In genomic region chr5:169583424-169584215, GRCh38 we compare ENCODE assay signal across 8 cellular contexts. TPM values are rescaled to one million over a fixed set of nuclear protein-coding genes. Genes with fewer than 3 reads are reported as not detected.
DNase-seq lines count a peak whose midpoint lies in the region; ATAC-seq, FAIRE-seq and TF ChIP-seq lines count a peak whose summit lies in the region.

Gene SPDL1 (plus strand): TSS chr5:169583773. CDS start chr5:169588417, 4,644 bp downstream.

- H3K27me3 ChIP-seq in Loucy (ENCODE audit: insufficient read depth, low read length, poor library complexity, severe bottlenecking) = no peaks in the 10 kb centered on the region

- H3K27ac Mint-ChIP-seq in natural killer cell treated with Interleukin-12 subunit alpha and Interleukin-12 subunit beta and Interleukin-15 and Interleukin-18, amount 100 ng/mL, for 72 hours = peak within 1 kb of the TSS; percentile 80 to 94

- peaks cover 5% of the 10 kb centered on the region for H3K36me3 Mint-ChIP-seq in natural killer cell treated with Interleukin-12 subunit alpha and Interleukin-12 subunit beta and Interleukin-15 and Interleukin-18, amount 100 ng/mL, for 72 hours

- TF ChIP-seq CTCF in Loucy (conservative IDR thresholded peaks at IDR 0.05; ENCODE audit: low read length) = no peak
- no peak for TF ChIP-seq CTCF in fibroblast of pulmonary artery (IDR thresholded peaks at IDR 0.05; ENCODE audit: low read length, missing control alignments)

- no peaks in the 10 kb centered on the region for H3K36me3 ChIP-seq in Loucy (ENCODE audit: insufficient read depth, low read length)

- H3K79me2 ChIP-seq in Loucy (ENCODE audit: insufficient read depth, low read length) = peaks cover 37% of the 10 kb centered on the region

- TF ChIP-seq POLR2A in H54 (IDR thresholded peaks at IDR 0.05; ENCODE audit: low read depth, low read length) (peak; percentile 92), Raji (IDR thresholded peaks at IDR 0.05; ENCODE audit: insufficient read depth, low read depth, low read length) (peak; percentile 94)

- FAIRE-seq in H54 (lab: Jason Lieb, UNC) = peak; percentile 52

- ATAC-seq in natural killer cell treated with Interleukin-12 subunit alpha and Interleukin-12 subunit beta and Interleukin-15 and Interleukin-18, amount 100 ng/mL, for 72 hours = peak; percentile 97 to 98
- peak; percentile 90 for ATAC-seq in stimulated activated naive CD8-positive, alpha-beta T cell treated with anti-CD3 and anti-CD28 coated beads, Interleukin-15, Interleukin-2, amounts not matched to agents 100 U/mL and 50 U/mL, for 24 hours

- peaks cover 3 to 7% of the 10 kb centered on the region in 2 donors for H3K27me3 Mint-ChIP-seq in natural killer cell treated with Interleukin-12 subunit alpha and Interleukin-12 subunit beta and Interleukin-15 and Interleukin-18, amount 100 ng/mL, for 72 hours

- peak within 1 kb of the TSS; percentile 89 for H3K4me3 ChIP-seq in Loucy (ENCODE audit: low read length, poor library complexity, severe bottlenecking)
- peak within 1 kb of the TSS; percentile 93 for H3K4me3 ChIP-seq in fibroblast of pulmonary artery (replicated peaks; ENCODE audit: low read depth, low read length)

- H3K4me3 Mint-ChIP-seq in natural killer cell treated with Interleukin-12 subunit alpha and Interleukin-12 subunit beta and Interleukin-15 and Interleukin-18, amount 100 ng/mL, for 72 hours = peak within 1 kb of the TSS; percentile 91

- H3K4me1 Mint-ChIP-seq in natural killer cell treated with Interleukin-12 subunit alpha and Interleukin-12 subunit beta and Interleukin-15 and Interleukin-18, amount 100 ng/mL, for 72 hours (ENCODE audit: low read depth in 2 of 2) = peaks cover 23 to 32% of the 10 kb centered on the region in 2 donors

- no peaks in the 10 kb centered on the region for H3K9me2 ChIP-seq in Loucy (replicated peaks; ENCODE audit: low read depth, low read length)

- peak; percentile 97 for DNase-seq in EL
- peak; percentile 50 for DNase-seq in H54 (ENCODE audit: insufficient read length, low spot score)
- DNase-seq in activated T-helper 9 cell treated with anti-CD3 and anti-CD28 coated beads, Interleukin-2, amount 50 U/mL, for 16 hours (ENCODE audit: low read depth) = peak; percentile 88
- peak; percentile 98 for DNase-seq in fibroblast of pulmonary artery (ENCODE audit: low read depth)
- peak; percentile 94 for DNase-seq in natural killer cell treated with Interleukin-12 subunit alpha and Interleukin-12 subunit beta and Interleukin-15 and Interleukin-18, amount 100 ng/mL, for 72 hours (ENCODE audit: low spot score)
- DNase-seq in stimulated activated naive CD8-positive, alpha-beta T cell treated with anti-CD3 and anti-CD28 coated beads, Interleukin-15, Interleukin-2, amounts not matched to agents 100 U/mL and 50 U/mL, for 24 hours = peak; percentile 93

- H3K4me2 ChIP-seq in Loucy (ENCODE audit: low read depth, low read length, poor library complexity, severe bottlenecking) = peak within 1 kb of the TSS; percentile 90

- no peaks in the 10 kb centered on the region for H3K9me3 Mint-ChIP-seq in natural killer cell treated with Interleukin-12 subunit alpha and Interleukin-12 subunit beta and Interleukin-15 and Interleukin-18, amount 100 ng/mL, for 72 hours

- H3K9me3 ChIP-seq in Loucy (ENCODE audit: insufficient read depth, low read depth, low read length) = no peaks in the 10 kb centered on the region

- H3K9ac ChIP-seq in Loucy (ENCODE audit: low read depth, low read length, poor library complexity, severe bottlenecking) = peak within 1 kb of the TSS; percentile 97

- H3K4me1 ChIP-seq in Loucy (ENCODE audit: insufficient read depth, low read length, poor library complexity, severe bottlenecking) = peaks cover 12% of the 10 kb centered on the region

- no peaks in the 10 kb centered on the region for H3F3A ChIP-seq in Loucy (ENCODE audit: low read depth)

- H4K20me1 ChIP-seq in Loucy (ENCODE audit: insufficient read depth, low read length, poor library complexity, severe bottlenecking) = no peaks in the 10 kb centered on the region

- peak within 1 kb of the TSS; percentile 94 for H2AFZ ChIP-seq in Loucy (ENCODE audit: low read length)

RNA-seq across cellular contexts. Expression of gene SPDL1, which starts in this region (rescaled TPM):
- 10 to 100 TPM; 32.8 to 70.8 TPM for total RNA-seq in natural killer cell treated with Interleukin-12 subunit alpha and Interleukin-12 subunit beta and Interleukin-15 and Interleukin-18, amount 100 ng/mL, for 72 hours

Comparison
In these comparisons a context has a peak if more than half of its experiments do, and no peak if none do; other contexts are left out.
1. Peak in every context shown above with its lines: DNase-seq, ATAC-seq and H3K4me3 ChIP-seq.